In genomic region chr17:79400989-79401703, GRCh38 we compare ENCODE assay signal across 1 cellular context.
TF ChIP-seq lines count a peak whose summit lies in the region.

No MANE protein-coding gene starts in this region.

TF ChIP-seq in HepG2, 621 proteins besides CTCF, POLR2A, EP300 and RAD21 (continued from another document and continues in another):
- TF ChIP-seq IKZF5 (CRISPR knock-in tag; IDR thresholded peaks at IDR 0.05) = peak; percentile 44; the same call in 1 of the 2 replicates
- TF ChIP-seq KDM2A (CRISPR knock-in tag; IDR thresholded peaks at IDR 0.05; ENCODE audit: borderline replicate concordance, low read depth) = 0 out of 2 replicates have a peak, but pooled peaks have one; percentile 34
- peak; percentile 65; the same call in 1 of the 2 replicates for TF ChIP-seq BHLHE40 (IDR thresholded peaks at IDR 0.05; ENCODE audit: low read length)
- peak; percentile 44 to 49; a peak in 2 of 4 replicates for TF ChIP-seq HMGXB4 (CRISPR knock-in tag; IDR thresholded peaks at IDR 0.05; ENCODE audit: borderline replicate concordance in 1 of 2, low read depth in 1 of 2)
- TF ChIP-seq TEAD3 (CRISPR knock-in tag; optimal IDR thresholded peaks at IDR 0.05; ENCODE audit: borderline replicate concordance) = peak; percentile 9
- TF ChIP-seq CBFB (CRISPR knock-in tag; IDR thresholded peaks at IDR 0.05) = 0 out of 2 replicates have a peak, but pooled peaks have one; percentile 15
- TF ChIP-seq ZBTB26 (CRISPR knock-in tag; IDR thresholded peaks at IDR 0.05; ENCODE audit: borderline replicate concordance) = peak; percentile 100
- TF ChIP-seq NAIF1 (CRISPR knock-in tag; IDR thresholded peaks at IDR 0.05; ENCODE audit: borderline replicate concordance) = no peak
- peak; percentile 37 for TF ChIP-seq AGO1 (IDR thresholded peaks at IDR 0.05; ENCODE audit: low read depth, low read length, poor library complexity, severe bottlenecking)
- TF ChIP-seq RBAK (CRISPR knock-in tag; IDR thresholded peaks at IDR 0.05) = no peak
- no peak for TF ChIP-seq PAF1 (CRISPR knock-in tag; IDR thresholded peaks at IDR 0.05)
- no peak for TF ChIP-seq LCORL (IDR thresholded peaks at IDR 0.05)
- no peak for TF ChIP-seq LCORL (CRISPR knock-in tag; IDR thresholded peaks at IDR 0.05)
- TF ChIP-seq ZNF430 (CRISPR knock-in tag; IDR thresholded peaks at IDR 0.05) = peak; percentile 30; the same call in 1 of the 2 replicates
- no peak for TF ChIP-seq ZNF337 (CRISPR knock-in tag; IDR thresholded peaks at IDR 0.05; ENCODE audit: borderline replicate concordance, low read depth)
- no peak for TF ChIP-seq ZNF407 (CRISPR knock-in tag; IDR thresholded peaks at IDR 0.05; ENCODE audit: not compliant biosample characterization)
- TF ChIP-seq MAFF (IDR thresholded peaks at IDR 0.05; ENCODE audit: low read depth, low read length) = no peak
- 0 out of 2 replicates have a peak, but pooled peaks have one; percentile 19 for TF ChIP-seq ZNF280B (CRISPR knock-in tag; IDR thresholded peaks at IDR 0.05; ENCODE audit: borderline replicate concordance)
- TF ChIP-seq ZNF746 (CRISPR knock-in tag; IDR thresholded peaks at IDR 0.05) = 0 out of 2 replicates have a peak, but pooled peaks have one; percentile 16
- TF ChIP-seq RARG (CRISPR knock-in tag; IDR thresholded peaks at IDR 0.05; ENCODE audit: low read depth) = no peak
- no peak for TF ChIP-seq MTA3 (CRISPR knock-in tag; IDR thresholded peaks at IDR 0.05)
- peak; percentile 86; the same call in 1 of the 2 replicates for TF ChIP-seq FIP1L1 (IDR thresholded peaks at IDR 0.05; ENCODE audit: borderline replicate concordance, insufficient read depth, low read depth, low read length)
- peak; percentile 14; the same call in 1 of the 2 replicates for TF ChIP-seq FOSL2 (CRISPR knock-in tag; IDR thresholded peaks at IDR 0.05)
- TF ChIP-seq NFKBIZ (CRISPR knock-in tag; IDR thresholded peaks at IDR 0.05) = no peak
- no peak for TF ChIP-seq BRF2 (CRISPR knock-in tag; IDR thresholded peaks at IDR 0.05)
- 0 out of 2 replicates have a peak, but pooled peaks have one; percentile 10 for TF ChIP-seq BCL6 (CRISPR knock-in tag; IDR thresholded peaks at IDR 0.05)
- no peak for TF ChIP-seq BRD4 (CRISPR knock-in tag; IDR thresholded peaks at IDR 0.05)
- no peak for TF ChIP-seq RXRA (CRISPR knock-in tag; IDR thresholded peaks at IDR 0.05)
- TF ChIP-seq ZNF850 (CRISPR knock-in tag; conservative IDR thresholded peaks at IDR 0.05) = no peak
- no peak for TF ChIP-seq MATR3 (CRISPR knock-in tag; IDR thresholded peaks at IDR 0.05)
- peak; percentile 51; the same call in 1 of the 2 replicates for TF ChIP-seq MYC (CRISPR knock-in tag; IDR thresholded peaks at IDR 0.05; ENCODE audit: borderline replicate concordance)
- 0 out of 2 replicates have a peak, but pooled peaks have one; percentile 24 for TF ChIP-seq TFDP2 (CRISPR knock-in tag; IDR thresholded peaks at IDR 0.05)
- no peak for TF ChIP-seq SYNCRIP (IDR thresholded peaks at IDR 0.05; ENCODE audit: insufficient read depth, low read depth, low read length)
- no peak for TF ChIP-seq ZNF772 (CRISPR knock-in tag; IDR thresholded peaks at IDR 0.05)
- TF ChIP-seq ZNF784 (CRISPR knock-in tag; IDR thresholded peaks at IDR 0.05; ENCODE audit: borderline replicate concordance) = 0 out of 2 replicates have a peak, but pooled peaks have one; percentile 47
- TF ChIP-seq SMARCC2 (IDR thresholded peaks at IDR 0.05) = no peak
- TF ChIP-seq JUND (CRISPR knock-in tag; IDR thresholded peaks at IDR 0.05) = no peak
- 0 out of 4 replicates have a peak, but pooled peaks of 1 of the 2 experiments have one; percentile 32 for TF ChIP-seq KLF16 (CRISPR knock-in tag; IDR thresholded peaks at IDR 0.05)
- TF ChIP-seq TOPORS (CRISPR knock-in tag; IDR thresholded peaks at IDR 0.05) = no peak
